Comparison of ENCODE assay signal across 16 cellular contexts in genomic region chr16:47229053-47229640, GRCh38.
DNase-seq lines count a peak whose midpoint lies in the region; ATAC-seq and TF ChIP-seq lines count a peak whose summit lies in the region.
"Had no signal": no experiment of that assay in that cellular context is flagged by ENCODE, and none has a peak within 500 bp of the region (broad histone marks: within the 10 kb centered on the region; RNA-seq: fewer than 3 reads in every experiment).

No MANE protein-coding gene starts in this region.

- peaks cover 37% of the 10 kb centered on the region for H3K36me3 Mint-ChIP-seq in activated T-helper 17 cell treated with anti-CD3 and anti-CD28 coated beads, Interleukin-2, amount 50 U/mL, for 72 hours (ENCODE audit: low read depth)
- peaks cover 18% of the 10 kb centered on the region for H3K36me3 Mint-ChIP-seq in progenitor cell of endocrine pancreas (ENCODE audit: insufficient read depth)

- peaks cover 3% of the 10 kb centered on the region for H3K9me3 Mint-ChIP-seq in activated T-helper 17 cell treated with anti-CD3 and anti-CD28 coated beads, Interleukin-2, amount 50 U/mL, for 72 hours
- H3K9me3 Mint-ChIP-seq in progenitor cell of endocrine pancreas (ENCODE audit: low read depth) = peaks cover 7% of the 10 kb centered on the region

- DNase-seq in Right ventricle myocardium superior (no peak), cardiac septum (ENCODE audit: low spot score) (no peak), OCI-M1 (lab: John Stamatoyannopoulos, UW) (peak; percentile 1), progenitor cell of endocrine pancreas (ENCODE audit: low spot score, unreplicated experiment) (no peak), foreskin fibroblast (no peak), GM19238 (ENCODE audit: insufficient read length, low spot score) (no peak)
- DNase-seq: CD8-positive, alpha-beta memory T cell; NCI-H1417; NCI-H1930; NCI-H526; SW 1271 had no signal

- peaks cover 7% of the 10 kb centered on the region for H3K4me1 Mint-ChIP-seq in activated T-helper 17 cell treated with anti-CD3 and anti-CD28 coated beads, Interleukin-2, amount 50 U/mL, for 72 hours
- H3K4me1 Mint-ChIP-seq in progenitor cell of endocrine pancreas (ENCODE audit: low read depth) = peaks cover 11% of the 10 kb centered on the region
- H3K4me1 Mint-ChIP-seq: CD8-positive, alpha-beta memory T cell; IgD-negative memory B cell had no signal

- TF ChIP-seq CTCF in progenitor cell of endocrine pancreas (IDR thresholded peaks at IDR 0.05; ENCODE audit: unreplicated experiment) = no peak
- TF ChIP-seq CTCF in foreskin fibroblast (IDR thresholded peaks at IDR 0.05; ENCODE audit: low read depth, low read length) = no peak

- H3K27me3 Mint-ChIP-seq in activated T-helper 17 cell treated with anti-CD3 and anti-CD28 coated beads, Interleukin-2, amount 50 U/mL, for 72 hours = no peaks in the 10 kb centered on the region
- no peaks in the 10 kb centered on the region for H3K27me3 Mint-ChIP-seq in progenitor cell of endocrine pancreas
- H3K27me3 Mint-ChIP-seq: IgD-negative memory B cell had no signal

- intact Hi-C loops in Right ventricle myocardium superior (cut with DNase I) (no loop called here), cardiac septum (cut with DNase I) (no loop called here)

- no peak overlapping the region for H3K4me3 ChIP-seq in foreskin fibroblast (ENCODE audit: low read depth in 1 of 2, low read length in 2 of 2)
- H3K4me3 ChIP-seq: BLaER1 treated with 17β-estradiol and CSF1 and Interleukin-3, amounts not matched to agents 10 nM and 100 nM; HAP-1 had no signal

- H3K27ac Mint-ChIP-seq in activated T-helper 17 cell treated with anti-CD3 and anti-CD28 coated beads, Interleukin-2, amount 50 U/mL, for 72 hours = peak overlapping the region; percentile 8
- H3K27ac Mint-ChIP-seq in progenitor cell of endocrine pancreas = peak overlapping the region; percentile 63
- H3K27ac Mint-ChIP-seq: IgD-negative memory B cell had no signal

- ATAC-seq in Right ventricle myocardium superior (ENCODE audit: poor library complexity) (peak; percentile 81), HG03565 (IDR thresholded peaks at IDR 0.05; ENCODE audit: unreplicated experiment) (no peak)
- no peak for ATAC-seq in activated T-helper 17 cell treated with anti-CD3 and anti-CD28 coated beads, Interleukin-2, amount 50 U/mL, for 72 hours (replicated peaks)

- H3K4me3 Mint-ChIP-seq in activated T-helper 17 cell treated with anti-CD3 and anti-CD28 coated beads, Interleukin-2, amount 50 U/mL, for 72 hours = no peak overlapping the region
- no peak overlapping the region for H3K4me3 Mint-ChIP-seq in progenitor cell of endocrine pancreas (ENCODE audit: low read depth)
- H3K4me3 Mint-ChIP-seq: CD8-positive, alpha-beta memory T cell; IgD-negative memory B cell had no signal
